15 cellular contexts compared by ENCODE assay signal in genomic region chr6:161236091-161236633, GRCh38. TPM values are rescaled to one million over a fixed set of nuclear protein-coding genes. Genes with fewer than 3 reads are reported as not detected.
DNase-seq lines count a peak whose midpoint lies in the region; ATAC-seq lines count a peak whose summit lies in the region.
"Had no signal": no experiment of that assay in that cellular context is flagged by ENCODE, and none has a peak within 500 bp of the region (broad histone marks: within the 10 kb centered on the region; RNA-seq: fewer than 3 reads in every experiment).

No MANE protein-coding gene starts in this region.

- no peaks in the 10 kb centered on the region for H3K4me1 ChIP-seq in effector memory CD4-positive, alpha-beta T cell (ENCODE audit: control insufficient read depth, insufficient read depth, low read length, poor library complexity, severe bottlenecking)
- H3K4me1 ChIP-seq: Caco-2, pancreas had no signal

- peak overlapping the region; percentile 10 for H3K27ac ChIP-seq in layer of hippocampus (ENCODE audit: low read depth, low read length)
- H3K27ac ChIP-seq in effector memory CD4-positive, alpha-beta T cell (ENCODE audit: insufficient read depth, low read length, poor library complexity, severe bottlenecking) = no peak overlapping the region
- H3K27ac ChIP-seq: pancreas had no signal

- ATAC-seq in GM18870 (IDR thresholded peaks at IDR 0.05; ENCODE audit: unreplicated experiment) (peak; percentile 72), GM21515 (IDR thresholded peaks at IDR 0.05; ENCODE audit: unreplicated experiment) (peak; percentile 69), HG03280 (IDR thresholded peaks at IDR 0.05; ENCODE audit: unreplicated experiment) (peak; percentile 59), left colon (no peak)
- ATAC-seq: left lobe of liver, pancreas had no signal

- no peak overlapping the region for H3K4me3 ChIP-seq in effector memory CD4-positive, alpha-beta T cell (ENCODE audit: insufficient read depth, low read depth, low read length, poor library complexity, severe bottlenecking)
- H3K4me3 ChIP-seq: pancreas had no signal

- no peak for DNase-seq in NCI-H187 (lab: John Stamatoyannopoulos, UW)
- DNase-seq in effector memory CD4-positive, alpha-beta T cell = no peak
- no peak for DNase-seq in DMS53 treated with DMSO at 0.1 percent for 48 hours (lab: John Stamatoyannopoulos, UW; ENCODE audit: unreplicated experiment)
- no peak for DNase-seq in left colon
- DNase-seq: activated CD4-positive, alpha-beta T cell treated with anti-CD3 and anti-CD28 coated beads, Interleukin-2, amount 50 U/mL, for 48 hours; Caco-2; NCI-H1105 treated with DMSO at 0.1 percent for 48 hours; pancreas; stimulated activated CD4-positive, alpha-beta T cell treated with anti-CD3 and anti-CD28 coated beads, Interleukin-1b, Interleukin-23, amount 100 ng/mL, for 48 hours; SW 1271 had no signal

- no peaks in the 10 kb centered on the region for H3K9me3 ChIP-seq in effector memory CD4-positive, alpha-beta T cell (ENCODE audit: control insufficient read depth, low read length)
- H3K9me3 ChIP-seq: Caco-2, pancreas had no signal

- H3K27me3 ChIP-seq in layer of hippocampus (ENCODE audit: control insufficient read depth, insufficient read depth, low read length) = no peaks in the 10 kb centered on the region
- no peaks in the 10 kb centered on the region for H3K27me3 ChIP-seq in effector memory CD4-positive, alpha-beta T cell (replicated peaks; ENCODE audit: control insufficient read depth, insufficient read depth, low read length, poor library complexity, severe bottlenecking)
- H3K27me3 ChIP-seq: pancreas had no signal

- intact Hi-C loops in left colon (cut with DNase I, micrococcal nuclease) = no loop called here

- H3K36me3 ChIP-seq in effector memory CD4-positive, alpha-beta T cell (ENCODE audit: control insufficient read depth, insufficient read depth, low read length) = no peaks in the 10 kb centered on the region
- H3K36me3 ChIP-seq: pancreas had no signal

RNA-seq across cellular contexts. Expression of gene AGPAT4, which starts 37.7 kb away (rescaled TPM):
- 1 to 10 TPM; 9.5 to 9.8 TPM for total RNA-seq in left colon
